Comparison of ENCODE assay signal across 20 cellular contexts in genomic region chr7:69776611-69777010, GRCh38.
"Had no signal": no experiment of that assay in that cellular context is flagged by ENCODE, and none has a peak within 500 bp of the region (broad histone marks: within the 10 kb centered on the region; RNA-seq: fewer than 3 reads in every experiment).

No MANE protein-coding gene starts in this region.

- H3K4me3 ChIP-seq: body of pancreas, hepatocyte, lower lobe of right lung, ovary, upper lobe of right lung had no signal

- H3K36me3 ChIP-seq: lower lobe of right lung, ovary, upper lobe of right lung had no signal

- H2AFZ ChIP-seq: hepatocyte had no signal

- H3K4me1 Mint-ChIP-seq: activated naive CD8-positive, alpha-beta T cell treated with anti-CD3 and anti-CD28 coated beads, Interleukin-2, amount 50 U/mL, for 24 hours; T-cell had no signal

- H3K9me3 Mint-ChIP-seq: activated CD8-positive, alpha-beta T cell treated with anti-CD3 and anti-CD28 coated beads for 36 hours; activated naive CD8-positive, alpha-beta T cell treated with anti-CD3 and anti-CD28 coated beads, Interleukin-2, amount 50 U/mL, for 24 hours; endodermal cell; mesothelial cell of epicardium; neural crest cell; T-cell had no signal

- H3K27me3 ChIP-seq: body of pancreas, hepatocyte, ovary, upper lobe of right lung had no signal

- H3K4me3 Mint-ChIP-seq: activated CD8-positive, alpha-beta T cell treated with anti-CD3 and anti-CD28 coated beads for 36 hours; activated naive CD8-positive, alpha-beta T cell treated with anti-CD3 and anti-CD28 coated beads, Interleukin-2, amount 50 U/mL, for 24 hours; endodermal cell; mesothelial cell of epicardium; neural crest cell; T-cell had no signal

- H3K27ac Mint-ChIP-seq: activated CD8-positive, alpha-beta T cell treated with anti-CD3 and anti-CD28 coated beads for 36 hours; activated naive CD8-positive, alpha-beta T cell treated with anti-CD3 and anti-CD28 coated beads, Interleukin-2, amount 50 U/mL, for 24 hours; mesothelial cell of epicardium; T-cell had no signal

- H3K4me2 ChIP-seq: hepatocyte had no signal

- DNase-seq: activated CD8-positive, alpha-beta memory T cell treated with anti-CD3 and anti-CD28 coated beads, Interleukin-2, amount 50 U/mL, for 4 hours; activated CD8-positive, alpha-beta T cell treated with anti-CD3 and anti-CD28 coated beads for 36 hours; activated naive CD4-positive, alpha-beta T cell treated with Interleukin-2 at 50 U/mL for 16 hours; activated naive CD8-positive, alpha-beta T cell treated with anti-CD3 and anti-CD28 coated beads, Interleukin-2, amount 50 U/mL, for 24 hours; body of pancreas; dermis blood vessel endothelial cell; endodermal cell; erythroblast; lower lobe of right lung; ovary; stimulated activated CD4-positive, alpha-beta T cell treated with anti-CD3 and anti-CD28 coated beads, Interleukin-4, amount 100 ng/mL, for 1 hour; stimulated activated CD8-positive, alpha-beta memory T cell treated with anti-CD3 and anti-CD28 coated beads, Interleukin-4, amount 100 ng/mL, for 48 hours; stimulated activated naive CD8-positive, alpha-beta T cell treated with anti-CD3 and anti-CD28 coated beads, Interleukin-15, Interleukin-2, amounts not matched to agents 100 U/mL and 50 U/mL, for 24 hours; T-cell; T1000; upper lobe of right lung had no signal

- ATAC-seq: activated CD8-positive, alpha-beta T cell treated with anti-CD3 and anti-CD28 coated beads for 36 hours; activated naive CD8-positive, alpha-beta T cell treated with anti-CD3 and anti-CD28 coated beads, Interleukin-2, amount 50 U/mL, for 24 hours; body of pancreas; lower lobe of right lung; stimulated activated naive CD8-positive, alpha-beta T cell treated with anti-CD3 and anti-CD28 coated beads, Interleukin-15, Interleukin-2, amounts not matched to agents 100 U/mL and 50 U/mL, for 24 hours; T-cell; upper lobe of right lung had no signal

- H3K27me3 Mint-ChIP-seq: activated CD8-positive, alpha-beta T cell treated with anti-CD3 and anti-CD28 coated beads for 36 hours; activated naive CD8-positive, alpha-beta T cell treated with anti-CD3 and anti-CD28 coated beads, Interleukin-2, amount 50 U/mL, for 24 hours; T-cell had no signal

- H3K4me1 ChIP-seq: body of pancreas had no signal

- H3K27ac ChIP-seq: body of pancreas, hepatocyte, lower lobe of right lung, ovary, upper lobe of right lung, VCaP had no signal

- H3K9me3 ChIP-seq: body of pancreas, lower lobe of right lung, ovary, upper lobe of right lung had no signal

- H3K36me3 Mint-ChIP-seq: mesothelial cell of epicardium, T-cell had no signal
